Comparison of ENCODE assay signal across 8 cellular contexts in genomic region chr2:206275274-206276160, GRCh38. TPM values are rescaled to one million over a fixed set of nuclear protein-coding genes. Genes with fewer than 3 reads are reported as not detected.
DNase-seq lines count a peak whose midpoint lies in the region; ATAC-seq and TF ChIP-seq lines count a peak whose summit lies in the region.

No MANE protein-coding gene starts in this region.

- no CpG with 5 or more reads among the region's 31 CpGs for WGBS in trophoblast cell (ENCODE audit: extremely low coverage, insufficient coverage, insufficient read length)

- H3K27ac ChIP-seq in KMS-11: peak overlapping the region; percentile 74
- H3K27ac ChIP-seq in trophoblast cell (ENCODE audit: low read depth, low read length): no peak overlapping the region

- H3K4ac ChIP-seq in trophoblast cell (ENCODE audit: low read depth, low read length): peak overlapping the region; percentile 89

- H3K23ac ChIP-seq in trophoblast cell (ENCODE audit: low read length): no peak overlapping the region

- H4K8ac ChIP-seq in trophoblast cell (ENCODE audit: low read depth, low read length): peak overlapping the region; percentile 91

- H2BK120ac ChIP-seq in trophoblast cell (ENCODE audit: insufficient read depth, low read length, poor library complexity): peak overlapping the region; percentile 77

- H3K4me3 ChIP-seq in KMS-11 (IDR thresholded peaks at IDR 0.05; ENCODE audit: insufficient read depth, low read depth, low read length) (peak overlapping the region; percentile 89), trophoblast cell (ENCODE audit: low read depth, low read length) (peak overlapping the region; percentile 93)

- H3K9me3 Mint-ChIP-seq in activated CD8-positive, alpha-beta T cell treated with anti-CD3 and anti-CD28 coated beads, Interleukin-2, amount 10 ng/mL, durations not matched to agents 7 days and 5 days (ENCODE audit: insufficient read depth): no peaks in the 10 kb centered on the region
- H3K9me3 Mint-ChIP-seq in glutamatergic neuron (ENCODE audit: unreplicated experiment): peaks cover 7% of the 10 kb centered on the region

- H2AK5ac ChIP-seq in trophoblast cell (ENCODE audit: low read length): no peak overlapping the region

- CTCF ChIA-PET in activated CD8-positive, alpha-beta T cell treated with anti-CD3 and anti-CD28 coated beads, Interleukin-2, amount 10 ng/mL, durations not matched to agents 7 days and 5 days (lab: Charles Lee): no interaction called here

- H3K4me1 Mint-ChIP-seq in activated CD8-positive, alpha-beta T cell treated with anti-CD3 and anti-CD28 coated beads, Interleukin-2, amount 10 ng/mL, durations not matched to agents 7 days and 5 days (ENCODE audit: low read depth): peaks cover 18% of the 10 kb centered on the region
- peaks cover 6% of the 10 kb centered on the region for H3K4me1 Mint-ChIP-seq in glutamatergic neuron (ENCODE audit: low read depth, unreplicated experiment)

- peak overlapping the region; percentile 85 for H3K4me2 ChIP-seq in KMS-11
- H3K4me2 ChIP-seq in trophoblast cell (ENCODE audit: low read length): peak overlapping the region; percentile 78

- no peaks in the 10 kb centered on the region; the same call in 1 of the 2 replicates for H3K36me3 ChIP-seq in KMS-11 (ENCODE audit: insufficient read depth)
- no peaks in the 10 kb centered on the region for H3K36me3 ChIP-seq in trophoblast cell (ENCODE audit: control insufficient read depth in 1 of 2, insufficient read depth in 2 of 2, low read length in 2 of 2)

- H2AFZ ChIP-seq in KMS-11 (ENCODE audit: low read depth): peak overlapping the region; percentile 84; the same call in 1 of the 2 replicates
- peak overlapping the region; percentile 97 for H2AFZ ChIP-seq in trophoblast cell (ENCODE audit: insufficient read depth, low read length, poor library complexity)

- ATAC-seq in GM21737 (IDR thresholded peaks at IDR 0.05; ENCODE audit: unreplicated experiment): peak; percentile 29
- ATAC-seq in activated CD8-positive, alpha-beta T cell treated with anti-CD3 and anti-CD28 coated beads, Interleukin-2, amount 10 ng/mL, durations not matched to agents 7 days and 5 days: peak; percentile 37

- H3K18ac ChIP-seq in trophoblast cell (ENCODE audit: low read length): peak overlapping the region; percentile 97

- POLR2A ChIA-PET in activated CD8-positive, alpha-beta T cell treated with anti-CD3 and anti-CD28 coated beads, Interleukin-2, amount 10 ng/mL, durations not matched to agents 7 days and 5 days (lab: Charles Lee): interaction anchor here (1.0 to 1.4 kb wide), 2 partner anchors 114 to 189 kb away, joined by 3 to 5 read pairs; partner anchors contain the start of gene INO80D

- no peak for TF ChIP-seq CTCF in KMS-11 (conservative IDR thresholded peaks at IDR 0.05; ENCODE audit: low read depth, low read length)
- TF ChIP-seq CTCF in glutamatergic neuron (IDR thresholded peaks at IDR 0.05; ENCODE audit: partially characterized antibody, unreplicated experiment): no peak

- no peak overlapping the region for H2BK12ac ChIP-seq in trophoblast cell (ENCODE audit: low read length)

- H3K79me1 ChIP-seq in trophoblast cell (ENCODE audit: low read length): peaks cover 6% of the 10 kb centered on the region

- H3K4me1 ChIP-seq in KMS-11 (ENCODE audit: low read depth, poor library complexity, severe bottlenecking): peaks cover 35% of the 10 kb centered on the region
- peaks cover 0 to 7% of the 10 kb centered on the region in 2 experiments for H3K4me1 ChIP-seq in trophoblast cell (ENCODE audit: control insufficient read depth in 1 of 2, insufficient read depth in 2 of 2, low read length in 2 of 2)

- H4K91ac ChIP-seq in trophoblast cell (ENCODE audit: low read depth, low read length): peak overlapping the region; percentile 91

- peaks cover 42% of the 10 kb centered on the region for H3K27me3 Mint-ChIP-seq in activated CD8-positive, alpha-beta T cell treated with anti-CD3 and anti-CD28 coated beads, Interleukin-2, amount 10 ng/mL, durations not matched to agents 7 days and 5 days (ENCODE audit: low read depth)
- peaks cover 6% of the 10 kb centered on the region for H3K27me3 Mint-ChIP-seq in glutamatergic neuron (ENCODE audit: unreplicated experiment)

- no peak overlapping the region for H2BK5ac ChIP-seq in trophoblast cell (ENCODE audit: low read depth, low read length, poor library complexity)

- H3K36me3 Mint-ChIP-seq in activated CD8-positive, alpha-beta T cell treated with anti-CD3 and anti-CD28 coated beads, Interleukin-2, amount 10 ng/mL, durations not matched to agents 7 days and 5 days (ENCODE audit: low read depth): no peaks in the 10 kb centered on the region
- H3K36me3 Mint-ChIP-seq in glutamatergic neuron (ENCODE audit: unreplicated experiment): no peaks in the 10 kb centered on the region

- peaks cover 53% of the 10 kb centered on the region for H3K79me2 ChIP-seq in KMS-11 (ENCODE audit: insufficient read depth, low read depth)
- peaks cover 8% of the 10 kb centered on the region for H3K79me2 ChIP-seq in trophoblast cell (ENCODE audit: control insufficient read depth, insufficient read depth, low read length, poor library complexity)

- DNase-seq in SIG-M5 treated with dmso at 0.1 percent for 504 hours (lab: John Stamatoyannopoulos, UW; ENCODE audit: unreplicated experiment): peak; percentile 26
- no peak for DNase-seq in SIG-M5 (lab: John Stamatoyannopoulos, UW)
- DNase-seq in activated CD8-positive, alpha-beta T cell treated with anti-CD3 and anti-CD28 coated beads, Interleukin-2, amount 10 ng/mL, durations not matched to agents 7 days and 5 days: peak; percentile 34
- DNase-seq in glutamatergic neuron: peak; percentile 26
- peak; percentile 24 to 58 for DNase-seq in trophoblast cell
- no peak for DNase-seq in NCI-H2029 (lab: John Stamatoyannopoulos, UW)

- no peaks in the 10 kb centered on the region for H3K9me3 ChIP-seq in trophoblast cell (ENCODE audit: insufficient read depth, low read depth, low read length)

- H3K9ac ChIP-seq in KMS-11 (peak overlapping the region; percentile 88), trophoblast cell (ENCODE audit: low read length) (no peak overlapping the region)

- peak overlapping the region; percentile 95 for H3K14ac ChIP-seq in trophoblast cell (ENCODE audit: low read length)

- no peaks in the 10 kb centered on the region for H4K20me1 ChIP-seq in KMS-11 (ENCODE audit: insufficient read depth)

- H4K12ac ChIP-seq in trophoblast cell (ENCODE audit: low read depth, low read length): peak overlapping the region; percentile 81

- peak overlapping the region; percentile 72 for H3K27ac Mint-ChIP-seq in activated CD8-positive, alpha-beta T cell treated with anti-CD3 and anti-CD28 coated beads, Interleukin-2, amount 10 ng/mL, durations not matched to agents 7 days and 5 days
- H3K27ac Mint-ChIP-seq in glutamatergic neuron (ENCODE audit: unreplicated experiment): peak overlapping the region; percentile 98

- no peaks in the 10 kb centered on the region for H3K27me3 ChIP-seq in KMS-11 (ENCODE audit: insufficient read depth, low read depth)
- H3K27me3 ChIP-seq in trophoblast cell (ENCODE audit: insufficient read depth, low read length): peaks cover 5% of the 10 kb centered on the region

- H3K4me3 Mint-ChIP-seq in activated CD8-positive, alpha-beta T cell treated with anti-CD3 and anti-CD28 coated beads, Interleukin-2, amount 10 ng/mL, durations not matched to agents 7 days and 5 days: peak overlapping the region; percentile 75
- H3K4me3 Mint-ChIP-seq in glutamatergic neuron (ENCODE audit: unreplicated experiment): peak overlapping the region; percentile 97

RNA-seq across cellular contexts. Expression of gene ZDBF2, which starts 1.1 kb away (rescaled TPM):
- total RNA-seq in activated CD8-positive, alpha-beta T cell treated with anti-CD3 and anti-CD28 coated beads, Interleukin-2, amount 10 ng/mL, durations not matched to agents 7 days and 5 days: 1 to 10 TPM; 3.2 to 4.3 TPM
- total RNA-seq in glutamatergic neuron (ENCODE audit: unreplicated experiment): 47.5 TPM
- polyA plus RNA-seq in trophoblast cell (2013): 3.1 and 3.3 TPM in 2 replicates

Comparison
In these comparisons a context has a peak if more than half of its experiments do, and no peak if none do; other contexts are left out.
1. DNase-seq: peak in SIG-M5 treated with dmso at 0.1 percent for 504 hours (single experiment), activated CD8-positive, alpha-beta T cell treated with anti-CD3 and anti-CD28 coated beads, Interleukin-2, amount 10 ng/mL, durations not matched to agents 7 days and 5 days (single experiment), glutamatergic neuron (single experiment) and trophoblast cell (2 of 2); none in SIG-M5 (single experiment) and NCI-H2029 (single experiment).